Comparison of ENCODE assay signal across 18 cellular contexts in genomic region chr15:101702077-101702476, GRCh38.
"Had no signal": no experiment of that assay in that cellular context is flagged by ENCODE, and none has a peak within 500 bp of the region (broad histone marks: within the 10 kb centered on the region; RNA-seq: fewer than 3 reads in every experiment).

No MANE protein-coding gene starts in this region.

- H3K36me3 ChIP-seq: neutrophil had no signal

- H3K27me3 ChIP-seq: body of pancreas, left lung, neutrophil, transverse colon had no signal

- H3K4me1 ChIP-seq: body of pancreas, left lung, parathyroid adenoma, transverse colon had no signal

- DNase-seq: activated CD4-positive, alpha-beta memory T cell treated with anti-CD3 and anti-CD28 coated beads for 36 hours; activated CD4-positive, CD25-positive, alpha-beta regulatory T cell treated with anti-CD3 and anti-CD28 coated beads, Interleukin-2, amount 50 U/mL, for 72 hours; activated CD8-positive, alpha-beta memory T cell treated with anti-CD3 and anti-CD28 coated beads, Interleukin-2, amount 10 ng/mL, durations not matched to agents 7 days and 5 days; activated gamma-delta T cell; activated T-cell treated with anti-CD3 and anti-CD28 coated beads, Interleukin-2, amount 50 U/mL, for 24 hours; amniotic stem cell; body of pancreas; central memory CD4-positive, alpha-beta T cell; effector CD8-positive, alpha-beta T cell; left lung; mucosa of descending colon; naive thymus-derived CD8-positive, alpha-beta T cell; stimulated activated CD4-positive, alpha-beta T cell treated with anti-CD3 and anti-CD28 coated beads, Interleukin-12 subunit alpha, Interleukin-12 subunit beta, amount 100 ng/mL, for 4 hours; stimulated activated CD4-positive, alpha-beta T cell treated with anti-CD3 and anti-CD28 coated beads, Interleukin-2, amount 100 ng/mL, for 24 hours; transverse colon had no signal

- H3K4me3 ChIP-seq: body of pancreas, coronary artery, left lung, mucosa of descending colon, transverse colon had no signal

- H3K9me3 ChIP-seq: body of pancreas, left lung, mucosa of descending colon, neutrophil, transverse colon had no signal

- H3K27ac ChIP-seq: body of pancreas, coronary artery, left lung, neutrophil, parathyroid adenoma, transverse colon had no signal
